Comparison of ENCODE assay signal across 10 cellular contexts in the genomic region with DNA sequence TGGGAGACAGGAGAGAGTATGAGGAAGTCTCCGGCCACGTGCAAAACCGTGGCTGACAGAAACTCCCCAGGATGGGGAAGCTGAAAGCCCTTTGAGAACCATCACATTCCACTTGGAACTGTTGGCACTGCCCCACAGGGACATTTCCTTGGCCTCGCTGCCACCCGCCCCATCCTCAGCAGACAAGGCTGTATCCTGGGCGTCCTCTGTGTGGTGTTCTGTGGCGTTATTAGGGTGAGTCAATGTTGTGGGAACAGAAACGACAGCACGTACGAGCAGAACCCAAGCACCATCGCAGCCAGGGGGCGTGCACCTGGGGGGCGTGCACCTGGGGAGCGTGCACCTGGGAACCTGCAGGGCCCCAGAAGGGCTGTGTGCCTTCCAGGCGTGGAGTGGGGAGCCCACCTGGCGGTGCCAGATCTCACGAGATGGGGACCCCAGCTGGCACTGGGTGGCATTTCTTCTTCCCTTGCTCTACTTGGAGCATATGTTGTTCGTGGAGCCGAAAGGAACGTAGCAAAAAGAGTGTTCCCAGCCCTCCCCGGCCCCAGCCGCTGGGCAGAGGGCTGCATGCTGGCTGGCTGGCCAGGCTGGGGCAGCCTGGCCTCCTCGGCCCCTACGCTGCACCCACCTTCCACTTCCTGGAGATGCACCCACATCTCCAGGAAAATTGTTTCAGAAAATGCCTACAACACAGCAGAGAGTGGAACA. TPM values are rescaled to one million over a fixed set of nuclear protein-coding genes. Genes with fewer than 3 reads are reported as not detected.
A peak's percentile ranks its signal among the peaks of the same experiment; 100 is the strongest.
DNase-seq lines count a peak whose midpoint lies in the region; ATAC-seq and TF ChIP-seq lines count a peak whose summit lies in the region.
"Had no signal": no experiment of that assay in that cellular context is flagged by ENCODE, and none has a peak within 500 bp of the region (broad histone marks: within the 10 kb centered on the region; RNA-seq: fewer than 3 reads in every experiment).

No MANE protein-coding gene starts in this region.

- no peak overlapping the region for H3K27ac Mint-ChIP-seq in activated CD8-positive, alpha-beta memory T cell treated with anti-CD3 and anti-CD28 coated beads, Interleukin-2, amount 10 ng/mL, durations not matched to agents 7 days and 5 days

- no peak overlapping the region for H3K4me3 Mint-ChIP-seq in activated CD8-positive, alpha-beta memory T cell treated with anti-CD3 and anti-CD28 coated beads, Interleukin-2, amount 10 ng/mL, durations not matched to agents 7 days and 5 days

- no peak for TF ChIP-seq EP300 in tibial nerve (IDR thresholded peaks at IDR 0.05)

- no peaks in the 10 kb centered on the region for H3K36me3 Mint-ChIP-seq in activated CD8-positive, alpha-beta memory T cell treated with anti-CD3 and anti-CD28 coated beads, Interleukin-2, amount 10 ng/mL, durations not matched to agents 7 days and 5 days

- DNase-seq in activated CD8-positive, alpha-beta memory T cell treated with anti-CD3 and anti-CD28 coated beads, Interleukin-2, amount 10 ng/mL, durations not matched to agents 7 days and 5 days = no peak
- no peak for DNase-seq in activated CD8-positive, alpha-beta memory T cell treated with anti-CD3 and anti-CD28 coated beads, Interleukin-2, amount 50 U/mL, for 4 hours
- DNase-seq in RWPE1 (ENCODE audit: low spot score) (no peak), left ventricle myocardium superior (no peak), tibial nerve (ENCODE audit: low spot score in 2 of 2) (peak in 1 of 2 donors; percentile 43), SW 1271 (lab: John Stamatoyannopoulos, UW) (no peak), SJCRH30 (no peak), glomerular visceral epithelial cell (ENCODE audit: extremely low spot score) (no peak)
- DNase-seq: cortex of kidney, NCI-H510A had no signal

- ATAC-seq in activated CD8-positive, alpha-beta memory T cell treated with anti-CD3 and anti-CD28 coated beads, Interleukin-2, amount 10 ng/mL, durations not matched to agents 7 days and 5 days = peak; percentile 39
- ATAC-seq in left ventricle myocardium superior = peak; percentile 49

- 0 out of 2 replicates have a peak overlapping the region, but pooled peaks have one; percentile 4 for H3K27ac ChIP-seq in RWPE1
- H3K27ac ChIP-seq in tibial nerve = peak overlapping the region in 3 of 4 donors; percentile 72 to 81 (median 74)
- H3K27ac ChIP-seq in SJCRH30 = no peak overlapping the region

- TF ChIP-seq CTCF in RWPE1 (conservative IDR thresholded peaks at IDR 0.05; ENCODE audit: low read depth) = no peak; the same call in 1 of the 2 replicates
- TF ChIP-seq CTCF in tibial nerve (IDR thresholded peaks at IDR 0.05) = peak in 2 of 5 experiments; percentile 4 to 10

- H3K36me3 ChIP-seq in tibial nerve (no peaks in the 10 kb centered on the region), SJCRH30 (no peaks in the 10 kb centered on the region)

- intact Hi-C loops in left ventricle myocardium superior (cut with micrococcal nuclease) = no loop called here

- peaks cover 7% of the 10 kb centered on the region for H3K27me3 Mint-ChIP-seq in activated CD8-positive, alpha-beta memory T cell treated with anti-CD3 and anti-CD28 coated beads, Interleukin-2, amount 10 ng/mL, durations not matched to agents 7 days and 5 days

- no peak for TF ChIP-seq POLR2A in tibial nerve (IDR thresholded peaks at IDR 0.05)

- H3K4me1 ChIP-seq in tibial nerve = peaks cover 0 to 7% (median 2%) of the 10 kb centered on the region in 4 donors
- H3K4me1 ChIP-seq in SJCRH30 = no peaks in the 10 kb centered on the region

- 59 to 60% methylated on average over 22 to 24 of the region's 24 CpGs for WGBS in tibial nerve, 2 donors

- H3K9me3 ChIP-seq in tibial nerve (no peaks in the 10 kb centered on the region), SJCRH30 (replicated peaks) (no peaks in the 10 kb centered on the region)

- CTCF ChIA-PET in activated CD8-positive, alpha-beta memory T cell treated with anti-CD3 and anti-CD28 coated beads, Interleukin-2, amount 10 ng/mL, durations not matched to agents 7 days and 5 days (lab: Charles Lee) = interaction anchor here (1.4 kb wide), 1 partner anchor 227 kb away, joined by 3 read pairs; no protein-coding TSS in a partner anchor
- CTCF ChIA-PET in RWPE1 (lab: Yijun Ruan, JAX) = no interaction called here

- no peaks in the 10 kb centered on the region for H3K27me3 ChIP-seq in tibial nerve
- peaks cover 2% of the 10 kb centered on the region; the same call in 1 of the 2 replicates for H3K27me3 ChIP-seq in SJCRH30

- POLR2A ChIA-PET in RWPE1 (lab: Yijun Ruan, JAX; ENCODE audit: low non-redundant PET) = no interaction called here

- H3K4me3 ChIP-seq in tibial nerve (no peak overlapping the region), SJCRH30 (no peak overlapping the region)

- H3K9me3 Mint-ChIP-seq in activated CD8-positive, alpha-beta memory T cell treated with anti-CD3 and anti-CD28 coated beads, Interleukin-2, amount 10 ng/mL, durations not matched to agents 7 days and 5 days (ENCODE audit: low read depth) = no peaks in the 10 kb centered on the region

- peaks cover 11% of the 10 kb centered on the region for H3K4me1 Mint-ChIP-seq in activated CD8-positive, alpha-beta memory T cell treated with anti-CD3 and anti-CD28 coated beads, Interleukin-2, amount 10 ng/mL, durations not matched to agents 7 days and 5 days

RNA-seq across cellular contexts. Expression of a gene that starts 35.4 kb away (rescaled TPM):
- under 1 TPM in 1 of 2 experiments, not detected in 1; 0.07 TPM for total RNA-seq in activated CD8-positive, alpha-beta memory T cell treated with anti-CD3 and anti-CD28 coated beads, Interleukin-2, amount 10 ng/mL, durations not matched to agents 7 days and 5 days
- total RNA-seq in left ventricle myocardium superior (2.0 TPM), tibial nerve (1 to 10 TPM; 1.8 to 2.8 (median 2.2) TPM)
- total RNA-seq in SJCRH30 (2014; rRNA removed; shearing (Covaris generic)) = 0.18 TPM in 1 of 2 replicates, not detected in the other
